ENCODE assay signal across 10 cellular contexts in genomic region chr3:171967137-171967783, GRCh38.
DNase-seq lines count a peak whose midpoint lies in the region; ATAC-seq and TF ChIP-seq lines count a peak whose summit lies in the region.
"Had no signal": no experiment of that assay in that cellular context is flagged by ENCODE, and none has a peak within 500 bp of the region (broad histone marks: within the 10 kb centered on the region; RNA-seq: fewer than 3 reads in every experiment).

No MANE protein-coding gene starts in this region.

- no peak overlapping the region for H3K9ac ChIP-seq in PC-3 (ENCODE audit: low read length)

- WGBS in ovary, 3 donors: 27 to 34% (median 30%) methylated on average over 6 of the region's 6 CpGs

- no peaks in the 10 kb centered on the region for H3K79me2 ChIP-seq in PC-3 (ENCODE audit: low read length)

- H3K36me3 Mint-ChIP-seq in osteocyte (ENCODE audit: unreplicated experiment): no peaks in the 10 kb centered on the region

- peak overlapping the region; percentile 70 for H3K27ac ChIP-seq in PC-3 (ENCODE audit: low read length)
- no peak overlapping the region for H3K27ac ChIP-seq in ovary

- intact Hi-C loops in PC-3 (cut with micrococcal nuclease): loop anchor here (1.0 to 10.0 kb wide), 5 partner anchors 16 to 338 kb away; partner anchors contain the start of gene PLD1
- intact Hi-C loops in ovary (cut with DNase I): no loop called here

- H3K4me3 Mint-ChIP-seq in osteocyte (ENCODE audit: unreplicated experiment): no peak overlapping the region

- no peaks in the 10 kb centered on the region for H3K9me2 ChIP-seq in PC-3 (replicated peaks; ENCODE audit: low read length)

- no peaks in the 10 kb centered on the region for H4K20me1 ChIP-seq in PC-3 (ENCODE audit: low read length)

- no peak for TF ChIP-seq CTCF in PC-3 (conservative IDR thresholded peaks at IDR 0.05; ENCODE audit: low read depth, low read length)
- no peak for TF ChIP-seq CTCF in osteocyte (IDR thresholded peaks at IDR 0.05)
- no peak for TF ChIP-seq CTCF in ovary (IDR thresholded peaks at IDR 0.05)

- TF ChIP-seq POLR2A in erythroblast (IDR thresholded peaks at IDR 0.05; ENCODE audit: low read length): no peak
- TF ChIP-seq POLR2A in ovary (IDR thresholded peaks at IDR 0.05): no peak

- CTCF ChIA-PET in PC-3 (lab: Charles Lee): no interaction called here

- POLR2A ChIA-PET in PC-3 (lab: Charles Lee; ENCODE audit: unreplicated experiment): no interaction called here

- H3K4me1 ChIP-seq in PC-3 (ENCODE audit: insufficient read depth, low read length): peaks cover 24% of the 10 kb centered on the region
- H3K4me1 ChIP-seq in ovary (ENCODE audit: insufficient read depth): peaks cover 8% of the 10 kb centered on the region

- ATAC-seq in GM18517 (IDR thresholded peaks at IDR 0.05; ENCODE audit: unreplicated experiment) (peak; percentile 64), PC-3 (peak; percentile 80), GM19452 (IDR thresholded peaks at IDR 0.05; ENCODE audit: unreplicated experiment) (no peak), GM19035 (IDR thresholded peaks at IDR 0.05; ENCODE audit: unreplicated experiment) (no peak), HG03039 (IDR thresholded peaks at IDR 0.05; ENCODE audit: unreplicated experiment) (no peak)

- no peaks in the 10 kb centered on the region for H3F3A ChIP-seq in PC-3 (ENCODE audit: low read length, unreplicated experiment)

- H2AFZ ChIP-seq in PC-3 (ENCODE audit: low read length): peak overlapping the region; percentile 27

- DNase-seq in PC-3: peak; percentile 82
- peak; percentile 23 to 62 for DNase-seq in erythroblast (lab: John Stamatoyannopoulos, UW)
- no peak for DNase-seq in osteocyte (ENCODE audit: extremely low spot score, unreplicated experiment)
- DNase-seq in ovary: no peak
- DNase-seq: activated naive CD4-positive, alpha-beta T cell treated with anti-CD3 and anti-CD28 coated beads, Interleukin-2, amount 50 U/mL, for 16 hours; stimulated activated CD4-positive, alpha-beta T cell treated with anti-CD3 and anti-CD28 coated beads, Interleukin-15, amount 100 ng/mL, for 24 hours had no signal

- no peak for TF ChIP-seq EP300 in ovary (IDR thresholded peaks at IDR 0.05)

- H3K27me3 ChIP-seq in PC-3 (ENCODE audit: low read length): no peaks in the 10 kb centered on the region
- H3K27me3 ChIP-seq in ovary: no peaks in the 10 kb centered on the region

- H3K27ac Mint-ChIP-seq in osteocyte (ENCODE audit: unreplicated experiment): peak overlapping the region; percentile 88

- no peaks in the 10 kb centered on the region for H3K9me3 ChIP-seq in PC-3 (ENCODE audit: low read length)
- H3K9me3 ChIP-seq in ovary: no peaks in the 10 kb centered on the region

- H3K4me2 ChIP-seq in PC-3 (ENCODE audit: low read length): peak overlapping the region; percentile 32

- TSS peak; percentile 98 for BruUV-seq in PC-3 (replicated peaks; lab: Mats Ljungman, UMichigan)

- no peaks in the 10 kb centered on the region for H3K27me3 Mint-ChIP-seq in osteocyte (ENCODE audit: unreplicated experiment)

- no peaks in the 10 kb centered on the region for H3K36me3 ChIP-seq in PC-3 (ENCODE audit: low read depth, low read length)
- H3K36me3 ChIP-seq in ovary: no peaks in the 10 kb centered on the region

- peak overlapping the region; percentile 6; the same call in 1 of the 2 replicates for H3K4me3 ChIP-seq in PC-3 (ENCODE audit: low read length)
- H3K4me3 ChIP-seq in ovary: no peak overlapping the region

- H3K4me1 Mint-ChIP-seq in osteocyte (ENCODE audit: unreplicated experiment): peaks cover 41% of the 10 kb centered on the region

- peaks cover 9% of the 10 kb centered on the region for H3K9me3 Mint-ChIP-seq in osteocyte (ENCODE audit: unreplicated experiment)

Comparison
In these comparisons a context has a peak if more than half of its experiments do, and no peak if none do; other contexts are left out.
1. ATAC-seq: peak in GM18517 (single experiment) and PC-3 (single experiment); none in GM19452 (single experiment), GM19035 (single experiment) and HG03039 (single experiment).
2. DNase-seq: peak in PC-3 (single experiment) and erythroblast (2 of 2); none in osteocyte (single experiment) and ovary (0 of 5).